In genomic region chr15:99507016-99507731, GRCh38 we compare ENCODE assay signal across 8 cellular contexts. TPM values are rescaled to one million over a fixed set of nuclear protein-coding genes. Genes with fewer than 3 reads are reported as not detected.
DNase-seq lines count a peak whose midpoint lies in the region; ATAC-seq and TF ChIP-seq lines count a peak whose summit lies in the region.

No MANE protein-coding gene starts in this region.

- DNase-seq in DMS 273 (lab: John Stamatoyannopoulos, UW; ENCODE audit: unreplicated experiment) (peak; percentile 87), NCI-H2171 (lab: John Stamatoyannopoulos, UW) (peak; percentile 86), dermis blood vessel endothelial cell (peak; percentile 69), omental fat pad (ENCODE audit: low spot score) (no peak), KG1 (lab: John Stamatoyannopoulos, UW) (no peak), DMS114 treated with DMSO at 0.1 percent for 48 hours (lab: John Stamatoyannopoulos, UW; ENCODE audit: unreplicated experiment) (no peak)

- no peak for TF ChIP-seq CTCF in omental fat pad (IDR thresholded peaks at IDR 0.05)

- ATAC-seq in omental fat pad (ENCODE audit: low FRiP score), result peak; percentile 53
- no peak for ATAC-seq in GM18861 (IDR thresholded peaks at IDR 0.05; ENCODE audit: unreplicated experiment)
- no peak for ATAC-seq in GM21390 (IDR thresholded peaks at IDR 0.05; ENCODE audit: unreplicated experiment)

RNA-seq across cellular contexts. Expression of gene MEF2A, which starts 58.6 kb away (rescaled TPM):
- 24.2 and 25.4 TPM in 2 replicates for total RNA-seq in dermis blood vessel endothelial cell
- 10 to 100 TPM; 47.8 to 74.4 (median 54.0) TPM for total RNA-seq in omental fat pad

Comparison
In these comparisons a context has a peak if more than half of its experiments do, and no peak if none do; other contexts are left out.
1. DNase-seq: peak in DMS 273 (single experiment), NCI-H2171 (single experiment) and dermis blood vessel endothelial cell (single experiment); none in omental fat pad (single experiment), KG1 (single experiment) and DMS114 treated with DMSO at 0.1 percent for 48 hours (single experiment).